In genomic region chr11:33910960-33911339, GRCh38 we compare ENCODE assay signal across 22 cellular contexts.
"Had no signal": no experiment of that assay in that cellular context is flagged by ENCODE, and none has a peak within 500 bp of the region (broad histone marks: within the 10 kb centered on the region; RNA-seq: fewer than 3 reads in every experiment).

No MANE protein-coding gene starts in this region.

- DNase-seq: dorsolateral prefrontal cortex; effector CD8-positive, alpha-beta T cell; heart left ventricle; left lung; lower lobe of right lung; natural killer cell; nucleus accumbens; ovary; sigmoid colon; stimulated activated CD4-positive, alpha-beta T cell treated with anti-CD3 and anti-CD28 coated beads, Interleukin-2, amount 100 ng/mL, for 24 hours; stimulated activated CD4-positive, alpha-beta T cell treated with anti-CD3 and anti-CD28 coated beads, Interleukin-4, amount 100 ng/mL, for 4 hours; stimulated activated naive B cell treated with anti-CD40 and anti-IgM and Interleukin-4, amounts not matched to agents 10 μg/mL and 1 μg/mL and 100 μg/mL, for 72 hours; stimulated activated naive CD8-positive, alpha-beta T cell treated with anti-CD3 and anti-CD28 coated beads, Interleukin-15, amount 100 ng/mL, for 72 hours; testis; upper lobe of right lung had no signal

- H3K4me3 ChIP-seq: dorsolateral prefrontal cortex, heart left ventricle, left lung, lower lobe of right lung, ovary, right atrium auricular region, sigmoid colon, skin epidermis, testis, tibial nerve, upper lobe of right lung, vagina had no signal

- H3K4me3 Mint-ChIP-seq: memory B cell; mesothelial cell of epicardium; natural killer cell; neural crest cell; stimulated activated naive B cell treated with anti-CD40 and anti-IgM and Interleukin-4, amounts not matched to agents 10 μg/mL and 1 μg/mL and 100 μg/mL, for 72 hours; stimulated activated naive CD8-positive, alpha-beta T cell treated with anti-CD3 and anti-CD28 coated beads, Interleukin-15, amount 100 ng/mL, for 72 hours had no signal

- H3K36me3 ChIP-seq: heart left ventricle, left lung, lower lobe of right lung, ovary, right atrium auricular region, sigmoid colon, tibial nerve, upper lobe of right lung, vagina had no signal

- H3K4me1 Mint-ChIP-seq: mesothelial cell of epicardium had no signal

- H3K27me3 ChIP-seq: left lung, ovary, right atrium auricular region, sigmoid colon, testis, tibial nerve, upper lobe of right lung, vagina had no signal

- H3K27ac ChIP-seq: dorsolateral prefrontal cortex, lower lobe of right lung, ovary, right atrium auricular region, sigmoid colon, skin epidermis, testis, tibial nerve, upper lobe of right lung, vagina had no signal

- ATAC-seq: heart left ventricle; left lung; lower lobe of right lung; natural killer cell; stimulated activated naive B cell treated with anti-CD40 and anti-IgM and Interleukin-4, amounts not matched to agents 10 μg/mL and 1 μg/mL and 100 μg/mL, for 72 hours; stimulated activated naive CD8-positive, alpha-beta T cell treated with anti-CD3 and anti-CD28 coated beads, Interleukin-15, amount 100 ng/mL, for 72 hours; upper lobe of right lung had no signal

- H3K4me1 ChIP-seq: right atrium auricular region, sigmoid colon, testis, upper lobe of right lung had no signal

- H3K27ac Mint-ChIP-seq: memory B cell; mesothelial cell of epicardium; natural killer cell; stimulated activated naive CD8-positive, alpha-beta T cell treated with anti-CD3 and anti-CD28 coated beads, Interleukin-15, amount 100 ng/mL, for 72 hours had no signal

- H3K9me3 ChIP-seq: lower lobe of right lung, testis, vagina had no signal

- H3K36me3 Mint-ChIP-seq: mesothelial cell of epicardium, natural killer cell had no signal
